1 cellular context compared by ENCODE assay signal in the genomic region with DNA sequence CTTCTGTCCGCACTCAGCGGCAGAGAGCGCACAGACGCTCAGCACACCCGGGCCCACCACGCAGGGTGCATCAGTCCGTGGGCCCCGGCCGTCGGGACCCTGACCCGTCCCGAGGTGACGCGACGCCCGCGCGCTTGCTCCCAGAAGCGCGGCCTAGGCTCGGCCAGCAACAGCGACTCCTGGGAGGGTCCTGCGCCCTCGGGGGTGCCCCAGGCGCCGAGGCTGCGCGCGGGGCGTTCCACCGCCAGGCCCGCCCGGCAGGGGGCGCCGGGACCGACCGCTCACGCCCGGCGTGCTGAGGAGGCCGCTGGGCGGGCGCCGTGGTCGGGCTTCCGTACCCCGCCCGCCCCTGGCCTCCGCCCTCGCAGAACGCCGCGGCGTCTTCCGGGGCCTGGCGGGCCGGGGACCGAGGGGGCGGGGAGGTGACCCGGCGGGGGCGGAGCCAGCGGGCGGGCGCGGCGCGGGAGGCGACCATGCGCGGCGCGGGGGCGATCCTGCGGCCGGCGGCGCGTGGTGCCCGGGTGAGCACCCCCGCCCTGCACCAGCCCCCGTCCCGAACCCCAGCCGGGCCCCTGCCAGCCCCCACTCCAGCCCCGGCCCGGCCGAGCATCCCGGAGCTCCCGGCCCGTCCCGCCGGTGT.
TF ChIP-seq lines count a peak whose summit lies in the region.

Gene CISD3 (plus strand): TSS at position 456 of the 640 bp plus-strand sequence. CDS start 18 bp downstream, at position 474.

TF ChIP-seq in GM12878, 131 proteins besides CTCF, POLR2A, EP300 and RAD21 (continued from another document and continues in another):
- no peak for TF ChIP-seq ZBTB11 (CRISPR knock-in tag; IDR thresholded peaks at IDR 0.05)
- TF ChIP-seq CBFB (IDR thresholded peaks at IDR 0.05; ENCODE audit: low read depth) = no peak
- TF ChIP-seq NR2C2 (IDR thresholded peaks at IDR 0.05; ENCODE audit: borderline replicate concordance, control insufficient read depth, insufficient read length, low read depth) = no peak
- TF ChIP-seq, protein P1, sequence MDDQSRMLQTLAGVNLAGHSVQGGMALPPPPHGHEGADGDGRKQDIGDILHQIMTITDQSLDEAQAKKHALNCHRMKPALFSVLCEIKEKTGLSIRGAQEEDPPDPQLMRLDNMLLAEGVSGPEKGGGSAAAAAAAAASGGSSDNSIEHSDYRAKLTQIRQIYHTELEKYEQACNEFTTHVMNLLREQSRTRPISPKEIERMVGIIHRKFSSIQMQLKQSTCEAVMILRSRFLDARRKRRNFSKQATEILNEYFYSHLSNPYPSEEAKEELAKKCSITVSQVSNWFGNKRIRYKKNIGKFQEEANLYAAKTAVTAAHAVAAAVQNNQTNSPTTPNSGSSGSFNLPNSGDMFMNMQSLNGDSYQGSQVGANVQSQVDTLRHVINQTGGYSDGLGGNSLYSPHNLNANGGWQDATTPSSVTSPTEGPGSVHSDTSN (IDR thresholded peaks at IDR 0.05; ENCODE audit: insufficient replicate concordance, low read depth, low read length) = no peak
- no peak for TF ChIP-seq ZBTB40 (IDR thresholded peaks at IDR 0.05; ENCODE audit: borderline replicate concordance)
- TF ChIP-seq NRF1 (conservative IDR thresholded peaks at IDR 0.05; ENCODE audit: low read depth, low read length) = 0 out of 2 replicates have a peak, but pooled peaks have one; percentile 12
- TF ChIP-seq EZH2 (IDR thresholded peaks at IDR 0.05; ENCODE audit: borderline replicate concordance, control insufficient read depth, low read depth, low read length) = no peak
- no peak for TF ChIP-seq MTA2 (IDR thresholded peaks at IDR 0.05; ENCODE audit: low read depth)
- TF ChIP-seq BMI1 (IDR thresholded peaks at IDR 0.05; ENCODE audit: borderline replicate concordance) = no peak
- no peak for TF ChIP-seq SPI1 (IDR thresholded peaks at IDR 0.05; ENCODE audit: borderline replicate concordance, insufficient read depth, low read depth, low read length)
- TF ChIP-seq, protein P2, sequence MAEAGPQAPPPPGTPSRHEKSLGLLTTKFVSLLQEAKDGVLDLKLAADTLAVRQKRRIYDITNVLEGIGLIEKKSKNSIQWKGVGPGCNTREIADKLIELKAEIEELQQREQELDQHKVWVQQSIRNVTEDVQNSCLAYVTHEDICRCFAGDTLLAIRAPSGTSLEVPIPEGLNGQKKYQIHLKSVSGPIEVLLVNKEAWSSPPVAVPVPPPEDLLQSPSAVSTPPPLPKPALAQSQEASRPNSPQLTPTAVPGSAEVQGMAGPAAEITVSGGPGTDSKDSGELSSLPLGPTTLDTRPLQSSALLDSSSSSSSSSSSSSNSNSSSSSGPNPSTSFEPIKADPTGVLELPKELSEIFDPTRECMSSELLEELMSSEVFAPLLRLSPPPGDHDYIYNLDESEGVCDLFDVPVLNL (IDR thresholded peaks at IDR 0.05; ENCODE audit: low read depth, low read length) = 0 out of 2 replicates have a peak, but pooled peaks have one; percentile 36
- TF ChIP-seq SMAD5 (IDR thresholded peaks at IDR 0.05; ENCODE audit: low read depth) = no peak
- no peak for TF ChIP-seq MEF2A (IDR thresholded peaks at IDR 0.05; ENCODE audit: insufficient read depth, low read depth, low read length)
- no peak for TF ChIP-seq USF1 (IDR thresholded peaks at IDR 0.05; ENCODE audit: borderline replicate concordance, extremely low read length, insufficient read depth, low read depth, low read length)
- no peak for TF ChIP-seq ATF2 (IDR thresholded peaks at IDR 0.05; ENCODE audit: low read length)
- no peak for TF ChIP-seq SUPT20H (IDR thresholded peaks at IDR 0.05; ENCODE audit: borderline replicate concordance, control insufficient read depth, low read depth, low read length)
- TF ChIP-seq ZNF274 (IDR thresholded peaks at IDR 0.05; ENCODE audit: insufficient read depth, insufficient read length) = no peak
- peak; percentile 79; the same call in 1 of the 2 replicates for TF ChIP-seq ZNF207 (IDR thresholded peaks at IDR 0.05; ENCODE audit: borderline replicate concordance)
- no peak for TF ChIP-seq RBBP5 (conservative IDR thresholded peaks at IDR 0.05)
- TF ChIP-seq PML (IDR thresholded peaks at IDR 0.05; ENCODE audit: low read length) = peak; percentile 28; the same call in 1 of the 2 replicates
- no peak for TF ChIP-seq MYC (IDR thresholded peaks at IDR 0.05; ENCODE audit: insufficient read depth, insufficient read length, insufficient replicate concordance, low read length, severe bottlenecking)
- no peak for TF ChIP-seq SREBF1 (IDR thresholded peaks at IDR 0.05; ENCODE audit: low read length)
- TF ChIP-seq WRNIP1 (IDR thresholded peaks at IDR 0.05; ENCODE audit: borderline replicate concordance, low read depth, low read length) = no peak
- TF ChIP-seq BCL3 (IDR thresholded peaks at IDR 0.05; ENCODE audit: borderline replicate concordance, insufficient read depth, low read depth, low read length, poor library complexity, severe bottlenecking) = peak; percentile 74
- TF ChIP-seq, protein P3, sequence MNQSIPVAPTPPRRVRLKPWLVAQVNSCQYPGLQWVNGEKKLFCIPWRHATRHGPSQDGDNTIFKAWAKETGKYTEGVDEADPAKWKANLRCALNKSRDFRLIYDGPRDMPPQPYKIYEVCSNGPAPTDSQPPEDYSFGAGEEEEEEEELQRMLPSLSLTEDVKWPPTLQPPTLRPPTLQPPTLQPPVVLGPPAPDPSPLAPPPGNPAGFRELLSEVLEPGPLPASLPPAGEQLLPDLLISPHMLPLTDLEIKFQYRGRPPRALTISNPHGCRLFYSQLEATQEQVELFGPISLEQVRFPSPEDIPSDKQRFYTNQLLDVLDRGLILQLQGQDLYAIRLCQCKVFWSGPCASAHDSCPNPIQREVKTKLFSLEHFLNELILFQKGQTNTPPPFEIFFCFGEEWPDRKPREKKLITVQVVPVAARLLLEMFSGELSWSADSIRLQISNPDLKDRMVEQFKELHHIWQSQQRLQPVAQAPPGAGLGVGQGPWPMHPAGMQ (IDR thresholded peaks at IDR 0.05; ENCODE audit: borderline replicate concordance) = no peak
- TF ChIP-seq, protein P4, sequence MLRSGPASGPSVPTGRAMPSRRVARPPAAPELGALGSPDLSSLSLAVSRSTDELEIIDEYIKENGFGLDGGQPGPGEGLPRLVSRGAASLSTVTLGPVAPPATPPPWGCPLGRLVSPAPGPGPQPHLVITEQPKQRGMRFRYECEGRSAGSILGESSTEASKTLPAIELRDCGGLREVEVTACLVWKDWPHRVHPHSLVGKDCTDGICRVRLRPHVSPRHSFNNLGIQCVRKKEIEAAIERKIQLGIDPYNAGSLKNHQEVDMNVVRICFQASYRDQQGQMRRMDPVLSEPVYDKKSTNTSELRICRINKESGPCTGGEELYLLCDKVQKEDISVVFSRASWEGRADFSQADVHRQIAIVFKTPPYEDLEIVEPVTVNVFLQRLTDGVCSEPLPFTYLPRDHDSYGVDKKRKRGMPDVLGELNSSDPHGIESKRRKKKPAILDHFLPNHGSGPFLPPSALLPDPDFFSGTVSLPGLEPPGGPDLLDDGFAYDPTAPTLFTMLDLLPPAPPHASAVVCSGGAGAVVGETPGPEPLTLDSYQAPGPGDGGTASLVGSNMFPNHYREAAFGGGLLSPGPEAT (IDR thresholded peaks at IDR 0.05; ENCODE audit: low read depth) = no peak
- no peak for TF ChIP-seq CHD4 (IDR thresholded peaks at IDR 0.05)
- no peak for TF ChIP-seq NFYA (IDR thresholded peaks at IDR 0.05; ENCODE audit: borderline replicate concordance, low read depth, low read length)
- TF ChIP-seq ZBED1 (IDR thresholded peaks at IDR 0.05; ENCODE audit: borderline replicate concordance) = no peak
- no peak for TF ChIP-seq YBX1 (IDR thresholded peaks at IDR 0.05)
- 0 out of 2 replicates have a peak, but pooled peaks have one; percentile 36 for TF ChIP-seq TCF3 (IDR thresholded peaks at IDR 0.05; ENCODE audit: borderline replicate concordance, insufficient read depth, low read depth, low read length)
- no peak; the same call in 1 of the 2 replicates for TF ChIP-seq POLR2AphosphoS5 (IDR thresholded peaks at IDR 0.05; ENCODE audit: low read length)
- TF ChIP-seq SIX5 (IDR thresholded peaks at IDR 0.05; ENCODE audit: low read depth, low read length, severe bottlenecking) = no peak
